Comparison of ENCODE assay signal across 8 cellular contexts in genomic region chr13:108155185-108156106, GRCh38. TPM values are rescaled to one million over a fixed set of nuclear protein-coding genes. Genes with fewer than 3 reads are reported as not detected.
DNase-seq lines count a peak whose midpoint lies in the region; ATAC-seq and TF ChIP-seq lines count a peak whose summit lies in the region.

No MANE protein-coding gene starts in this region.

- H3K27ac ChIP-seq in dorsolateral prefrontal cortex = no peak overlapping the region

- DNase-seq in ELR (ENCODE audit: low read depth) = peak; percentile 35
- peak; percentile 6 for DNase-seq in HFF-Myc (ENCODE audit: extremely low read depth, low read depth)
- peak; percentile 27 for DNase-seq in NCI-H2171 treated with DMSO at 0.1 percent for 48 hours (lab: John Stamatoyannopoulos, UW)
- DNase-seq in activated CD4-positive, alpha-beta T cell treated with anti-CD3 and anti-CD28 coated beads, Interleukin-2, amount 50 U/mL, for 1 hour = peak; percentile 50
- DNase-seq in dorsolateral prefrontal cortex = peak in 9 of 10 donors; percentile 48 to 83 (median 63)
- peak; percentile 52 for DNase-seq in midbrain (lab: John Stamatoyannopoulos, UW)
- peak; percentile 3 to 5 for DNase-seq in stimulated activated CD8-positive, alpha-beta memory T cell treated with anti-CD3 and anti-CD28 coated beads, Interleukin-4, amount 100 ng/mL, for 1 hour (ENCODE audit: low read depth in 2 of 2, low spot score in 1 of 2)

- peaks cover 0 to 3% (median 0%) of the 10 kb centered on the region in 45 donors for H3K27me3 ChIP-seq in dorsolateral prefrontal cortex

- intact Hi-C loops in dorsolateral prefrontal cortex (cut with DNase I) = loop anchor here in 1 of 2 donors (5.0 kb wide), 1 partner anchor 948 kb away; no protein-coding TSS in a partner anchor

- TF ChIP-seq CTCF in HFF-Myc (IDR thresholded peaks at IDR 0.05; ENCODE audit: low read depth, low read length, missing control alignments) = peak; percentile 75
- peak; percentile 77 to 97 (median 89) for TF ChIP-seq CTCF in dorsolateral prefrontal cortex (IDR thresholded peaks at IDR 0.05 in 54 of 56, conservative IDR thresholded peaks at IDR 0.05 in 2 of 56; ENCODE audit: low read depth in 1 of 56, partially characterized antibody in 56 of 56)

- ATAC-seq in GM21786 (IDR thresholded peaks at IDR 0.05; ENCODE audit: unreplicated experiment) = no peak

- H3K4me3 ChIP-seq in HFF-Myc (replicated peaks; ENCODE audit: low read depth, low read length) = no peak overlapping the region
- peak overlapping the region in 14 of 59 donors; percentile 0 to 40 (median 32) for H3K4me3 ChIP-seq in dorsolateral prefrontal cortex

RNA-seq across cellular contexts. Expression of gene LIG4, which starts 59.9 kb away (rescaled TPM):
- total RNA-seq in dorsolateral prefrontal cortex = 10 to 100 TPM; 11.4 to 31.5 (median 20.0) TPM

Comparison
In these comparisons a context has a peak if more than half of its experiments do, and no peak if none do; other contexts are left out.
1. DNase-seq: peak in every context shown above with its lines; median percentile 63 in dorsolateral prefrontal cortex; 52 in midbrain; 50 in activated CD4-positive, alpha-beta T cell treated with anti-CD3 and anti-CD28 coated beads, Interleukin-2, amount 50 U/mL, for 1 hour; 35 in ELR; 27 in NCI-H2171 treated with DMSO at 0.1 percent for 48 hours; 6 in HFF-Myc; 4 in stimulated activated CD8-positive, alpha-beta memory T cell treated with anti-CD3 and anti-CD28 coated beads, Interleukin-4, amount 100 ng/mL, for 1 hour.